10 cellular contexts compared by ENCODE assay signal in the genomic region with DNA sequence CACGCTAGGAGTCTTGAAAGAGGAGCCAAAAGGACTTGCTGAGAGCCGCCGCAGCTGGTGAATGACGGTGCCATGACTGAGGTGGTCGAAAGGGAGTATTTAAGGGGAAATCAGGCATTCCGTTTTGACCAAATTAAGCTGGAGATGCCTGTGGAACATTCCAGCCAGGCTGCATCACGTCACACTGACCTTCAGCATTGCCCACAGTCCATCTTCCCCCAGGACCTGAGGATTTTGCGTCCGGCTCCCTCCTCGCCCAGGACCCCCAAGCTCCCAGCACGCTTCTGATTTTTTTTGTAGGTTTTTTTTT. TPM values are rescaled to one million over a fixed set of nuclear protein-coding genes. Genes with fewer than 3 reads are reported as not detected.
A peak's percentile ranks its signal among the peaks of the same experiment; 100 is the strongest.
DNase-seq lines count a peak whose midpoint lies in the region; ATAC-seq and TF ChIP-seq lines count a peak whose summit lies in the region.
"Had no signal": no experiment of that assay in that cellular context is flagged by ENCODE, and none has a peak within 500 bp of the region (broad histone marks: within the 10 kb centered on the region; RNA-seq: fewer than 3 reads in every experiment).

No MANE protein-coding gene starts in this region.

- H3K27me3 ChIP-seq in lung (ENCODE audit: control insufficient read depth, insufficient read depth) (no peaks in the 10 kb centered on the region), thyroid gland (no peaks in the 10 kb centered on the region)
- H3K27me3 ChIP-seq: hepatocyte had no signal

- no peak for ATAC-seq in lung (ENCODE audit: insufficient read depth, low FRiP score)

- no peaks in the 10 kb centered on the region for H3K9me3 Mint-ChIP-seq in activated T-cell treated with anti-CD3 and anti-CD28 coated beads, Interleukin-2, amount 50 U/mL, for 24 hours

- WGBS in lung, 2 donors: 47 to 48% methylated on average over 11 of the region's 11 CpGs
- WGBS in thyroid gland, 2 donors: 72 to 73% methylated on average over 11 of the region's 11 CpGs

- H3K27ac ChIP-seq in lung (ENCODE audit: low read depth in 1 of 2, low read length in 1 of 2) (peak overlapping the region; percentile 78 to 92), thyroid gland (peak overlapping the region; percentile 55 to 65 (median 64))
- H3K27ac ChIP-seq: hepatocyte had no signal

- H3K4me3 Mint-ChIP-seq in activated T-cell treated with anti-CD3 and anti-CD28 coated beads, Interleukin-2, amount 50 U/mL, for 24 hours: peak overlapping the region; percentile 69

- peaks cover 23% of the 10 kb centered on the region for H3K4me1 Mint-ChIP-seq in activated T-cell treated with anti-CD3 and anti-CD28 coated beads, Interleukin-2, amount 50 U/mL, for 24 hours (ENCODE audit: low read depth)

- H3K9me3 ChIP-seq in lung (ENCODE audit: control insufficient read depth in 2 of 2, insufficient read depth in 1 of 2, low read length in 1 of 2): no peaks in the 10 kb centered on the region
- H3K9me3 ChIP-seq in thyroid gland: no peaks in the 10 kb centered on the region
- H3K9me3 ChIP-seq: BE2C had no signal

- intact Hi-C loops in thyroid gland (cut with DNase I): no loop called here

- H3K4me3 ChIP-seq in astrocyte of the spinal cord (ENCODE audit: low read depth, low read length): peak overlapping the region; percentile 37
- H3K4me3 ChIP-seq in lung: no peak overlapping the region
- H3K4me3 ChIP-seq in thyroid gland (replicated peaks in 1 of 3): peak overlapping the region in 1 of 3 donors; percentile 40
- H3K4me3 ChIP-seq: hepatocyte had no signal

- no peak for TF ChIP-seq CTCF in astrocyte of the spinal cord (IDR thresholded peaks at IDR 0.05; ENCODE audit: low read depth, low read length)
- TF ChIP-seq CTCF in lung (IDR thresholded peaks at IDR 0.05; ENCODE audit: control extremely low read depth, extremely low read depth): no peak
- no peak for TF ChIP-seq CTCF in thyroid gland (IDR thresholded peaks at IDR 0.05)

- no peaks in the 10 kb centered on the region for H3K27me3 Mint-ChIP-seq in activated T-cell treated with anti-CD3 and anti-CD28 coated beads, Interleukin-2, amount 50 U/mL, for 24 hours

- H3K4me1 ChIP-seq in lung (ENCODE audit: control insufficient read depth in 2 of 2, insufficient read depth in 2 of 2, low read length in 2 of 2): peaks cover 0 to 2% of the 10 kb centered on the region in 2 donors
- peaks cover 0 to 4% of the 10 kb centered on the region in 2 donors for H3K4me1 ChIP-seq in thyroid gland

- peaks cover 2 to 28% of the 10 kb centered on the region in 2 donors for H3K36me3 ChIP-seq in lung (ENCODE audit: control insufficient read depth in 2 of 2, insufficient read depth in 2 of 2, low read length in 2 of 2)
- H3K36me3 ChIP-seq in thyroid gland: peaks cover 20 to 22% of the 10 kb centered on the region in 2 donors

- H3K27ac Mint-ChIP-seq in activated T-cell treated with anti-CD3 and anti-CD28 coated beads, Interleukin-2, amount 50 U/mL, for 24 hours: peak overlapping the region; percentile 83

- TF ChIP-seq POLR2A in thyroid gland (IDR thresholded peaks at IDR 0.05): no peak

- no peak for DNase-seq in activated T-cell treated with anti-CD3 and anti-CD28 coated beads, Interleukin-2, amount 50 U/mL, for 24 hours
- DNase-seq in activated T-cell treated with anti-CD3 and anti-CD28 coated beads, Interleukin-2, amount 50 U/mL, for 1 hour: no peak
- DNase-seq in astrocyte of the spinal cord (ENCODE audit: low read depth, low spot score): no peak
- no peak for DNase-seq in lung (ENCODE audit: low spot score)
- no peak for DNase-seq in thyroid gland
- DNase-seq in NCI-H524 (lab: John Stamatoyannopoulos, UW): no peak
- DNase-seq in NCI-H510A treated with DMSO at 0.1 percent for 48 hours (lab: John Stamatoyannopoulos, UW): no peak
- DNase-seq in NOMO-1 (lab: John Stamatoyannopoulos, UW; ENCODE audit: unreplicated experiment in 2 of 2): no peak
- DNase-seq: BE2C had no signal

- in situ Hi-C loops in astrocyte of the spinal cord (cut with HindIII; ENCODE audit: low sequenced_read_pairs): no loop called here

- H3K36me3 Mint-ChIP-seq in activated T-cell treated with anti-CD3 and anti-CD28 coated beads, Interleukin-2, amount 50 U/mL, for 24 hours (ENCODE audit: low read depth): peaks cover 18% of the 10 kb centered on the region

RNA-seq across cellular contexts. Expression of a gene that starts 12.0 kb away (rescaled TPM):
- total RNA-seq in lung: 10 to 100 TPM; 45.3 to 72.5 TPM
- polyA plus RNA-seq in lung: 10 to 100 TPM; 44.1 to 53.1 TPM
- total RNA-seq in thyroid gland: 100 to 1,000 TPM in 2 of 4 donors, 10 to 100 TPM in 2; 91.6 to 232 (median 139) TPM

RNA-seq across cellular contexts. Expression of a gene that starts 25.8 kb away (rescaled TPM):
- total RNA-seq in lung (under 1 TPM; 0.82 to 0.83 TPM), thyroid gland (1 to 10 TPM; 1.2 to 1.9 (median 1.4) TPM)
- under 1 TPM; 0.21 to 0.35 TPM for polyA plus RNA-seq in lung

RNA-seq across cellular contexts. Expression of a gene that starts 30.5 kb away (rescaled TPM):
- total RNA-seq in lung (10 to 100 TPM in 1 of 2 donors, 1 to 10 TPM in 1; 3.1 to 10.7 TPM), thyroid gland (1 to 10 TPM; 3.0 to 7.1 (median 4.6) TPM)
- 1 to 10 TPM; 1.9 to 6.5 TPM for polyA plus RNA-seq in lung

RNA-seq across cellular contexts. Expression of a gene that starts 35.4 kb away (rescaled TPM):
- total RNA-seq in lung (10 to 100 TPM; 14.6 to 38.1 TPM), thyroid gland (10 to 100 TPM; 22.4 to 40.5 (median 29.1) TPM)
- polyA plus RNA-seq in lung: 10 to 100 TPM in 1 of 2 donors, 1 to 10 TPM in 1; 8.9 to 29.2 TPM
